11 cellular contexts compared by ENCODE assay signal in genomic region chr17:32495347-32496253, GRCh38. TPM values are rescaled to one million over a fixed set of nuclear protein-coding genes. Genes with fewer than 3 reads are reported as not detected.
A peak's percentile ranks its signal among the peaks of the same experiment; 100 is the strongest.
DNase-seq lines count a peak whose midpoint lies in the region; ATAC-seq and TF ChIP-seq lines count a peak whose summit lies in the region.
"Had no signal": no experiment of that assay in that cellular context is flagged by ENCODE, and none has a peak within 500 bp of the region (broad histone marks: within the 10 kb centered on the region; RNA-seq: fewer than 3 reads in every experiment).

No MANE protein-coding gene starts in this region.

- DNase-seq in CD14-positive monocyte (ENCODE audit: low spot score) (peak; percentile 51), Panc1 (ENCODE audit: low read depth, low spot score) (no peak), fibroblast of the aortic adventitia (ENCODE audit: low read depth) (peak; percentile 30), neuronal stem cell (ENCODE audit: low spot score) (no peak), SIG-M5 treated with dmso at 0.1 percent for 504 hours (lab: John Stamatoyannopoulos, UW; ENCODE audit: unreplicated experiment) (no peak), endothelial cell (ENCODE audit: low spot score) (no peak), PC-3 (no peak)
- DNase-seq in effector memory CD4-positive, alpha-beta T cell: no peak
- DNase-seq: activated CD4-positive, alpha-beta T cell treated with anti-CD3 and anti-CD28 coated beads for 1 hour; kidney glomerular epithelial cell had no signal

- no peaks in the 10 kb centered on the region for H3K9me2 ChIP-seq in PC-3 (replicated peaks; ENCODE audit: low read length)

- H3K4me2 ChIP-seq in neuronal stem cell (ENCODE audit: insufficient read depth, low read length, poor library complexity, severe bottlenecking) (no peak overlapping the region), PC-3 (ENCODE audit: low read length) (no peak overlapping the region)

- peaks cover 66% of the 10 kb centered on the region for H3K4me1 Mint-ChIP-seq in CD14-positive monocyte
- H3K4me1 Mint-ChIP-seq in endothelial cell (ENCODE audit: unreplicated experiment): peaks cover 13% of the 10 kb centered on the region

- intact Hi-C loops in CD14-positive monocyte (cut with micrococcal nuclease): no loop called here
- intact Hi-C loops in Panc1 (cut with micrococcal nuclease; ENCODE audit: unreplicated experiment): loop anchor here (10.0 kb wide), 1 partner anchor 109 kb away; no protein-coding TSS in a partner anchor
- intact Hi-C loops in PC-3 (cut with micrococcal nuclease): no loop called here

- H3K9me3 Mint-ChIP-seq in CD14-positive monocyte (peaks cover 0 to 4% (median 0%) of the 10 kb centered on the region in 7 donors), endothelial cell (ENCODE audit: unreplicated experiment) (no peaks in the 10 kb centered on the region)
- H3K9me3 Mint-ChIP-seq: dendritic cell treated with granulocyte-macrophage colony-stimulating factor and Interleukin-4, amounts not matched to agents 40 ng/mL and 50 ng/mL, for 4 days had no signal

- H3K4ac ChIP-seq in neuronal stem cell (ENCODE audit: low read length): no peak overlapping the region

- H4K20me1 ChIP-seq in PC-3 (ENCODE audit: low read length): no peaks in the 10 kb centered on the region

- peak overlapping the region; percentile 79 for H2AFZ ChIP-seq in neuronal stem cell (ENCODE audit: low read length)
- no peak overlapping the region for H2AFZ ChIP-seq in PC-3 (ENCODE audit: low read length)

- in situ Hi-C loops in Panc1 (cut with HindIII; ENCODE audit: low pct_unique_long_range_greater_than_20kb, low sequenced_read_pairs): no loop called here

- no peaks in the 10 kb centered on the region for H3K27me3 ChIP-seq in Panc1 (ENCODE audit: control insufficient read depth, insufficient read depth, low read length)
- no peaks in the 10 kb centered on the region for H3K27me3 ChIP-seq in neuronal stem cell (ENCODE audit: control insufficient read depth in 3 of 3, insufficient read depth in 3 of 3, low read depth in 1 of 3, low read length in 3 of 3)
- no peaks in the 10 kb centered on the region for H3K27me3 ChIP-seq in effector memory CD4-positive, alpha-beta T cell (replicated peaks; ENCODE audit: control insufficient read depth, insufficient read depth, low read length, poor library complexity, severe bottlenecking)
- no peaks in the 10 kb centered on the region for H3K27me3 ChIP-seq in PC-3 (ENCODE audit: low read length)

- H3K9me3 ChIP-seq in Panc1 (ENCODE audit: control insufficient read depth, insufficient read depth, low read depth, low read length): no peaks in the 10 kb centered on the region
- no peaks in the 10 kb centered on the region for H3K9me3 ChIP-seq in neuronal stem cell (replicated peaks in 1 of 2; ENCODE audit: control insufficient read depth in 2 of 2, insufficient read depth in 1 of 2, low read depth in 1 of 2, low read length in 2 of 2)
- H3K9me3 ChIP-seq in effector memory CD4-positive, alpha-beta T cell (ENCODE audit: control insufficient read depth, low read length): no peaks in the 10 kb centered on the region
- no peaks in the 10 kb centered on the region for H3K9me3 ChIP-seq in PC-3 (ENCODE audit: low read length)

- CTCF ChIA-PET in Panc1 (lab: Charles Lee) (no interaction called here), PC-3 (lab: Charles Lee) (no interaction called here)

- no peaks in the 10 kb centered on the region for H3K79me2 ChIP-seq in PC-3 (ENCODE audit: low read length)

- H4K8ac ChIP-seq in neuronal stem cell (ENCODE audit: low read depth, low read length): peak overlapping the region; percentile 48

- H3K27me3 Mint-ChIP-seq in CD14-positive monocyte (ENCODE audit: low read depth in 3 of 3) (peaks cover 0 to 6% (median 2%) of the 10 kb centered on the region in 3 donors), endothelial cell (ENCODE audit: unreplicated experiment) (peaks cover 6% of the 10 kb centered on the region)

- peak overlapping the region; percentile 77 for H3K14ac ChIP-seq in neuronal stem cell (ENCODE audit: low read length)

- H3K4me3 Mint-ChIP-seq in CD14-positive monocyte (peak overlapping the region; percentile 59 to 64), endothelial cell (ENCODE audit: unreplicated experiment) (no peak overlapping the region)

- no peak overlapping the region for H2AK5ac ChIP-seq in neuronal stem cell (ENCODE audit: low read depth, low read length)

- peak overlapping the region; percentile 68 for H2BK15ac ChIP-seq in neuronal stem cell (ENCODE audit: low read length)

- no peak overlapping the region for H3K27ac ChIP-seq in Panc1 (ENCODE audit: low read length)
- no peak overlapping the region for H3K27ac ChIP-seq in neuronal stem cell (replicated peaks; ENCODE audit: low read length)
- no peak overlapping the region for H3K27ac ChIP-seq in effector memory CD4-positive, alpha-beta T cell (ENCODE audit: insufficient read depth, low read length, poor library complexity, severe bottlenecking)
- H3K27ac ChIP-seq in PC-3 (ENCODE audit: low read length): no peak overlapping the region

- H2BK12ac ChIP-seq in neuronal stem cell (ENCODE audit: low read length): peak overlapping the region; percentile 30

- H3K36me3 Mint-ChIP-seq in CD14-positive monocyte (peaks cover 5 to 7% of the 10 kb centered on the region in 2 donors), endothelial cell (ENCODE audit: low read depth, unreplicated experiment) (peaks cover 11% of the 10 kb centered on the region)

- POLR2A ChIA-PET in Panc1 (lab: Charles Lee): interaction anchor here (0.6 kb wide), 1 partner anchor 20 kb away, joined by 5 read pairs; no protein-coding TSS in a partner anchor
- POLR2A ChIA-PET in PC-3 (lab: Charles Lee; ENCODE audit: unreplicated experiment): no interaction called here

- WGBS in neuronal stem cell (ENCODE audit: extremely low coverage in 2 of 2, insufficient read length in 2 of 2, insufficient replicate concordance in 1 of 2), 2 donors: no CpG with 5 or more reads among the region's 46 CpGs

- no peaks in the 10 kb centered on the region for H3K36me3 ChIP-seq in Panc1 (ENCODE audit: control insufficient read depth, insufficient read depth, low read length)
- H3K36me3 ChIP-seq in neuronal stem cell (replicated peaks in 1 of 2; ENCODE audit: control insufficient read depth in 2 of 2, insufficient read depth in 2 of 2, low read length in 2 of 2): peaks cover 0 to 6% of the 10 kb centered on the region in 2 donors
- H3K36me3 ChIP-seq in effector memory CD4-positive, alpha-beta T cell (ENCODE audit: control insufficient read depth, insufficient read depth, low read length): no peaks in the 10 kb centered on the region
- no peaks in the 10 kb centered on the region for H3K36me3 ChIP-seq in PC-3 (ENCODE audit: low read depth, low read length)

- H3K9ac ChIP-seq in neuronal stem cell (ENCODE audit: low read depth, low read length, poor library complexity) (peak overlapping the region; percentile 63), PC-3 (ENCODE audit: low read length) (no peak overlapping the region)

- no peak overlapping the region for H2BK5ac ChIP-seq in neuronal stem cell (ENCODE audit: low read length)

- peak overlapping the region in 2 of 7 donors; percentile 8 to 46 for H3K27ac Mint-ChIP-seq in CD14-positive monocyte
- H3K27ac Mint-ChIP-seq in endothelial cell (ENCODE audit: unreplicated experiment): no peak overlapping the region
- H3K27ac Mint-ChIP-seq: dendritic cell treated with granulocyte-macrophage colony-stimulating factor and Interleukin-4, amounts not matched to agents 40 ng/mL and 50 ng/mL, for 4 days had no signal

- TF ChIP-seq CTCF in CD14-positive monocyte (IDR thresholded peaks at IDR 0.05) (no peak), Panc1 (IDR thresholded peaks at IDR 0.05) (no peak), fibroblast of the aortic adventitia (IDR thresholded peaks at IDR 0.05; ENCODE audit: insufficient read depth, low read length) (no peak), endothelial cell (IDR thresholded peaks at IDR 0.05; ENCODE audit: unreplicated experiment) (no peak), PC-3 (conservative IDR thresholded peaks at IDR 0.05; ENCODE audit: low read depth, low read length) (no peak)

- ATAC-seq in Panc1 (peak; percentile 27), PC-3 (no peak)

- H3F3A ChIP-seq in PC-3 (ENCODE audit: low read length, unreplicated experiment): no peaks in the 10 kb centered on the region

- H3K23ac ChIP-seq in neuronal stem cell (ENCODE audit: low read depth, low read length, poor library complexity): peak overlapping the region; percentile 46

- BruUV-seq in Panc1 (replicated peaks; lab: Mats Ljungman, UMichigan): no TSS peak
- BruUV-seq in PC-3 (replicated peaks; lab: Mats Ljungman, UMichigan): no TSS peak

- H3K18ac ChIP-seq in neuronal stem cell (ENCODE audit: low read length): peak overlapping the region; percentile 83

- H3K4me3 ChIP-seq in Panc1 (ENCODE audit: low read depth in 2 of 2, low read length in 2 of 2) (no peak overlapping the region), fibroblast of the aortic adventitia (ENCODE audit: low read depth, low read length) (no peak overlapping the region), neuronal stem cell (ENCODE audit: low read length in 2 of 2) (no peak overlapping the region), PC-3 (ENCODE audit: low read length) (no peak overlapping the region)
- no peak overlapping the region for H3K4me3 ChIP-seq in effector memory CD4-positive, alpha-beta T cell (ENCODE audit: insufficient read depth, low read depth, low read length, poor library complexity, severe bottlenecking)

- no peaks in the 10 kb centered on the region for H3K4me1 ChIP-seq in Panc1 (ENCODE audit: control insufficient read depth, insufficient read depth, low read length)
- H3K4me1 ChIP-seq in neuronal stem cell (ENCODE audit: control insufficient read depth in 2 of 2, insufficient read depth in 1 of 2, low read depth in 1 of 2, low read length in 2 of 2): peaks cover 10 to 13% of the 10 kb centered on the region in 2 donors
- H3K4me1 ChIP-seq in effector memory CD4-positive, alpha-beta T cell (ENCODE audit: control insufficient read depth, insufficient read depth, low read length, poor library complexity, severe bottlenecking): peaks cover 26% of the 10 kb centered on the region
- peaks cover 17% of the 10 kb centered on the region for H3K4me1 ChIP-seq in PC-3 (ENCODE audit: insufficient read depth, low read length)

- no peak overlapping the region for H4K91ac ChIP-seq in neuronal stem cell (ENCODE audit: low read depth, low read length, poor library complexity)

- H2BK120ac ChIP-seq in neuronal stem cell (ENCODE audit: low read depth, low read length): no peak overlapping the region

- peaks cover 3% of the 10 kb centered on the region for H3K79me1 ChIP-seq in neuronal stem cell (ENCODE audit: low read depth, low read length)

RNA-seq across cellular contexts. Expression of gene CDK5R1, which starts 8.8 kb away (rescaled TPM):
- polyA plus RNA-seq in CD14-positive monocyte: under 1 TPM; 0.44 to 0.48 TPM
- 7.9 TPM for total RNA-seq in Panc1 (2021; ENCODE audit: unreplicated experiment)
- polyA plus RNA-seq in Panc1 (2012; ENCODE audit: insufficient read length): 6.8 TPM
- 0.49 and 1.4 TPM in 2 replicates for total RNA-seq in fibroblast of the aortic adventitia (ENCODE audit: low replicate concordance)
- 5.4 TPM for polyA plus RNA-seq in neuronal stem cell (2013, experiment 1 of 2)
- polyA plus RNA-seq in neuronal stem cell (2013, experiment 2 of 2): 5.2 TPM
- 2.2 TPM for total RNA-seq in endothelial cell (ENCODE audit: unreplicated experiment)
- total RNA-seq in PC-3 (2014; rRNA removed): 1.7 and 3.0 TPM in 2 replicates

RNA-seq across cellular contexts. Expression of gene PSMD11, which starts 51.3 kb away (rescaled TPM):
- 100 to 1,000 TPM in 1 of 2 donors, 10 to 100 TPM in 1; 91.8 to 112 TPM for polyA plus RNA-seq in CD14-positive monocyte
- total RNA-seq in Panc1 (2021; ENCODE audit: unreplicated experiment) (212 TPM), fibroblast of the aortic adventitia (ENCODE audit: low replicate concordance) (74.2 and 78.2 TPM in 2 replicates), endothelial cell (ENCODE audit: unreplicated experiment) (110 TPM), PC-3 (2014; rRNA removed) (160 and 163 TPM in 2 replicates)
- polyA plus RNA-seq in Panc1 (2012; ENCODE audit: insufficient read length): 86.3 TPM
- 111 TPM for polyA plus RNA-seq in neuronal stem cell (2013, experiment 1 of 2)
- polyA plus RNA-seq in neuronal stem cell (2013, experiment 2 of 2): 121 TPM

Comparison
In these comparisons a context has a peak if more than half of its experiments do, and no peak if none do; other contexts are left out.
1. DNase-seq: peak in CD14-positive monocyte (single experiment) and fibroblast of the aortic adventitia (single experiment); none in Panc1 (single experiment), neuronal stem cell (single experiment), SIG-M5 treated with dmso at 0.1 percent for 504 hours (single experiment), effector memory CD4-positive, alpha-beta T cell (0 of 3), endothelial cell (single experiment) and PC-3 (single experiment).